ENCODE assay signal across 13 cellular contexts in the genomic region with DNA sequence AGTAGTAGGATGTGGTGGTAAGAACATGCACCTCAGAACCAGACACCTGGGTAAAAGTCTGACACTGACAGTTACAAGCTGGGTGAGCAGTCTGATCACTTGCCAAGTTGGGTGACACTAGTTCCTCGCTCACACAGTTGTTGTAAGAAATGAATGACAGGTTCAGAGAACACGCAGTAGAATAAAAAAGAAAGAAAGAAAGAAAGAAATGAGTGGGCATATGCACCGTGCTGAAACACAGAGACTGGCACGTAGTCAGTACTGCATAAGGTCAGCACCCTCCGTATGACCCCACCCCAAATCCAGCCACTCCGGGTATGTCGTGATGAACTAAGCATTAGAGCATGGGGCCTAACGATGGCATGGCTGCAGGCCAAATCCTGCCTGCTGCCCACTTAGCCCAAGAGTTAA.
DNase-seq lines count a peak whose midpoint lies in the region; ATAC-seq lines count a peak whose summit lies in the region.
"Had no signal": no experiment of that assay in that cellular context is flagged by ENCODE, and none has a peak within 500 bp of the region (broad histone marks: within the 10 kb centered on the region; RNA-seq: fewer than 3 reads in every experiment).

No MANE protein-coding gene starts in this region.

- H3K27ac Mint-ChIP-seq in activated CD4-positive, alpha-beta T cell treated with anti-CD3 and anti-CD28 coated beads, Interleukin-2, amount 10 ng/mL, durations not matched to agents 24 days and 14 days: peak overlapping the region; percentile 83
- H3K27ac Mint-ChIP-seq in activated T-helper 17 cell treated with anti-CD3 and anti-CD28 coated beads, Interleukin-2, amount 50 U/mL, for 72 hours: peak overlapping the region; percentile 76

- ATAC-seq in activated T-helper 17 cell treated with anti-CD3 and anti-CD28 coated beads, Interleukin-2, amount 50 U/mL, for 72 hours (replicated peaks): peak; percentile 80
- ATAC-seq in GM19395 (IDR thresholded peaks at IDR 0.05; ENCODE audit: unreplicated experiment): no peak

- H3K4me3 Mint-ChIP-seq in activated CD4-positive, alpha-beta T cell treated with anti-CD3 and anti-CD28 coated beads, Interleukin-2, amount 10 ng/mL, durations not matched to agents 24 days and 14 days: no peak overlapping the region
- H3K4me3 Mint-ChIP-seq in activated T-helper 17 cell treated with anti-CD3 and anti-CD28 coated beads, Interleukin-2, amount 50 U/mL, for 72 hours: peak overlapping the region; percentile 27

- H3K27me3 Mint-ChIP-seq in activated CD4-positive, alpha-beta T cell treated with anti-CD3 and anti-CD28 coated beads, Interleukin-2, amount 10 ng/mL, durations not matched to agents 24 days and 14 days: no peaks in the 10 kb centered on the region
- no peaks in the 10 kb centered on the region for H3K27me3 Mint-ChIP-seq in activated T-helper 17 cell treated with anti-CD3 and anti-CD28 coated beads, Interleukin-2, amount 50 U/mL, for 72 hours

- H3K4me1 Mint-ChIP-seq in activated CD4-positive, alpha-beta T cell treated with anti-CD3 and anti-CD28 coated beads, Interleukin-2, amount 10 ng/mL, durations not matched to agents 24 days and 14 days: peaks cover 30% of the 10 kb centered on the region
- H3K4me1 Mint-ChIP-seq in activated T-helper 17 cell treated with anti-CD3 and anti-CD28 coated beads, Interleukin-2, amount 50 U/mL, for 72 hours: peaks cover 18% of the 10 kb centered on the region

- intact Hi-C loops in activated CD4-positive, alpha-beta T cell treated with anti-CD3 and anti-CD28 coated beads, Interleukin-2, amount 10 ng/mL, durations not matched to agents 24 days and 14 days (cut with micrococcal nuclease): loop anchor here (5.0 kb wide), 1 partner anchor 91 kb away; the partner anchor contains the start of gene GLUL

- no peaks in the 10 kb centered on the region for H3K36me3 Mint-ChIP-seq in activated CD4-positive, alpha-beta T cell treated with anti-CD3 and anti-CD28 coated beads, Interleukin-2, amount 10 ng/mL, durations not matched to agents 24 days and 14 days (ENCODE audit: low read depth)
- H3K36me3 Mint-ChIP-seq in activated T-helper 17 cell treated with anti-CD3 and anti-CD28 coated beads, Interleukin-2, amount 50 U/mL, for 72 hours (ENCODE audit: low read depth): peaks cover 5% of the 10 kb centered on the region

- no peaks in the 10 kb centered on the region for H3K9me3 Mint-ChIP-seq in activated CD4-positive, alpha-beta T cell treated with anti-CD3 and anti-CD28 coated beads, Interleukin-2, amount 10 ng/mL, durations not matched to agents 24 days and 14 days
- H3K9me3 Mint-ChIP-seq in activated T-helper 17 cell treated with anti-CD3 and anti-CD28 coated beads, Interleukin-2, amount 50 U/mL, for 72 hours: no peaks in the 10 kb centered on the region

- peak; percentile 67 for DNase-seq in activated CD4-positive, alpha-beta T cell treated with anti-CD3 and anti-CD28 coated beads, Interleukin-2, amount 10 ng/mL, durations not matched to agents 24 days and 14 days
- DNase-seq in activated CD4-positive, alpha-beta T cell treated with anti-CD3 and anti-CD28 coated beads for 1 hour: no peak
- DNase-seq in GF-D8 (lab: John Stamatoyannopoulos, UW) (peak; percentile 43), myocyte (ENCODE audit: low read depth) (peak; percentile 38), GM19240 (ENCODE audit: insufficient read length, low spot score) (no peak), DMS53 (lab: John Stamatoyannopoulos, UW) (no peak)
- DNase-seq: activated gamma-delta T cell; Karpas-422; NCI-H2081; NK-92 treated with Interleukin-12 subunit alpha and Interleukin-12 subunit beta, amount 100 ng/mL, for 24 hours; uterus had no signal

Comparison
In these comparisons a context has a peak if more than half of its experiments do, and no peak if none do; other contexts are left out.
1. DNase-seq: peak in activated CD4-positive, alpha-beta T cell treated with anti-CD3 and anti-CD28 coated beads, Interleukin-2, amount 10 ng/mL, durations not matched to agents 24 days and 14 days (single experiment), GF-D8 (single experiment) and myocyte (single experiment); none in activated CD4-positive, alpha-beta T cell treated with anti-CD3 and anti-CD28 coated beads for 1 hour (single experiment), GM19240 (single experiment) and DMS53 (single experiment).